In the genomic region with DNA sequence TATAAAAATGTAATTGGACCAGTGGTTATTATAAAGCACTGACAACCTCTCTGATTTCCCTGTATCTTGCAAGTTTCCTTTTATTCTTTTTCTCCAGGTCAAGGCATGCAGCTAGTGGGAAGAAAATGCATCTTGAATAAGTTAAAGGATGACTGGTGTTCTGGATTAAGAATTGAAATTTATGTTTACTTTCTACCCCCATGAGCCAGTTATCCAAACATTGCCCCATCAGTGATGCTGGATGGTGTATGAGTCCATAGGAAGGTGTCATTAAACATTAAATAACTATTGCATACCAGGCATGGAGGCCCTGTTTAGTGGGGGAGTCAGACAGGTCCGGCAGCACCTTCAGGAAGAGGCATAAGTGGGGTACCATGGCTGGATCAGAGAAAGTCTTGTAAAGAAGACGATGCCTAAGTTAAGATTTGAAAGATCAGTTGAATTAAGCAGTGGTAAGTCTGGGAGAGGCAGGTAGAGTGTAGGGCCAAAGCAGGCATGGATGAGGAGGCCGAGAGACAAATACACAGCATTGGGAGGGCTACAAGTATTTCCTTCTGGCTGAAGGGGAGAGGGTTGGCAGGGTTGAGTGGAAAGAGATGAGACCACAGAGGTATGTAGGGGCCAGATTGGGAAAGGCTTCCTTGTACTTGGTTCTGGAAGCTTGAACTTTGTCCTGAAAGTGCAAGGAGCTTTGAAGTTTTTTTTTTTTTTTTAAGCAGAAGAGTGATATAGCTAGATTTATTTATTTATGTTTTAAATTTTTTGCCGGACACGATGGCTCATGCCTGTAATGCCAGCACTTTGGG, we compare ENCODE assay signal across 1 cellular context.
TF ChIP-seq lines count a peak whose summit lies in the region.

No MANE protein-coding gene starts in this region.

TF ChIP-seq in HepG2, 621 proteins besides CTCF, POLR2A, EP300 and RAD21 (continued from another document):
- TF ChIP-seq, protein P1, sequence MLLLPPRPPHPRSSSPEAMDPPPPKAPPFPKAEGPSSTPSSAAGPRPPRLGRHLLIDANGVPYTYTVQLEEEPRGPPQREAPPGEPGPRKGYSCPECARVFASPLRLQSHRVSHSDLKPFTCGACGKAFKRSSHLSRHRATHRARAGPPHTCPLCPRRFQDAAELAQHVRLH (CRISPR knock-in tag; IDR thresholded peaks at IDR 0.05; ENCODE audit: borderline replicate concordance, low read depth) = no peak
- TF ChIP-seq SCMH1 (CRISPR knock-in tag; IDR thresholded peaks at IDR 0.05; ENCODE audit: borderline replicate concordance) (no peak), MZF1 (CRISPR knock-in tag; IDR thresholded peaks at IDR 0.05; ENCODE audit: borderline replicate concordance) (no peak), NFE2L1 (CRISPR knock-in tag; IDR thresholded peaks at IDR 0.05; ENCODE audit: borderline replicate concordance) (no peak), GABPA (IDR thresholded peaks at IDR 0.05; ENCODE audit: low read depth, low read length) (no peak), GABPA (CRISPR knock-in tag; IDR thresholded peaks at IDR 0.05; ENCODE audit: low read depth) (no peak)
